ENCODE assay signal across 16 cellular contexts in the genomic region with DNA sequence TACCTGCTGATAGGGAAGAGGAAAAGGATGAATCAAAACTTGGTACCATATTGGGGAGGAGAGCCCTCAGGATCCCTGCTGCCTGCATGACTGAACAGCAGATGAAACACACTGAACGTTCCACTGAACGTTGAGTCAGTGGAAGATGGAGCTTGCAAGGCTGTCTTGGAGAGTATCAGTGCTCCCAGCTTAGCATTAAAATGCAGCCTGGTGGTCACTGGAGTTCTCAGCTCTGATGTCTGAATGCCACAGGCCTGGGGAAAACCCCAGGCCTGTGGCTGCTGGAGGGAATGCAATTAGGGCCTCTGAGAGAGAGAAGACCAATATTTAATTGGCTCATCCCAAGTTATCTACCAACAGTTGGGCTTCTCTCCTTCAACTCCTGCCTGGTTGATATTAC. TPM values are rescaled to one million over a fixed set of nuclear protein-coding genes. Genes with fewer than 3 reads are reported as not detected.
A peak's percentile ranks its signal among the peaks of the same experiment; 100 is the strongest.
DNase-seq lines count a peak whose midpoint lies in the region; ATAC-seq and TF ChIP-seq lines count a peak whose summit lies in the region.
"Had no signal": no experiment of that assay in that cellular context is flagged by ENCODE, and none has a peak within 500 bp of the region (broad histone marks: within the 10 kb centered on the region; RNA-seq: fewer than 3 reads in every experiment).

No MANE protein-coding gene starts in this region.

- intact Hi-C loops in activated CD4-positive, alpha-beta T cell treated with anti-CD3 and anti-CD28 coated beads, Interleukin-2, amount 10 ng/mL, durations not matched to agents 24 days and 14 days (cut with micrococcal nuclease) = no loop called here

- peak; percentile 9 for DNase-seq in activated CD4-positive, alpha-beta T cell treated with anti-CD3 and anti-CD28 coated beads, Interleukin-2, amount 10 ng/mL, durations not matched to agents 24 days and 14 days
- DNase-seq in activated CD4-positive, alpha-beta T cell treated with anti-CD3 and anti-CD28 coated beads, Interleukin-2, amount 50 U/mL, for 1 hour = no peak
- no peak for DNase-seq in WTC11 (ENCODE audit: low spot score)
- peak; percentile 6 for DNase-seq in kidney glomerular epithelial cell (lab: John Stamatoyannopoulos, UW)
- no peak for DNase-seq in WERI-Rb-1
- DNase-seq: CD4-positive, CD25-positive, alpha-beta regulatory T cell; GOT3; HCEC 1CT; KG1; NCI-H1105 treated with DMSO at 0.1 percent for 48 hours; NCI-H187; NCI-H226; SJCRH30 had no signal

- no peaks in the 10 kb centered on the region for H3K36me3 ChIP-seq in WERI-Rb-1
- H3K36me3 ChIP-seq: SJCRH30 had no signal

- ATAC-seq in WTC11 (peak; percentile 64; the same call in 1 of the 2 replicates), HG03097 (IDR thresholded peaks at IDR 0.05; ENCODE audit: low FRiP score, unreplicated experiment) (no peak), GM21786 (IDR thresholded peaks at IDR 0.05; ENCODE audit: unreplicated experiment) (no peak)
- ATAC-seq: Panc1 had no signal

- no peak overlapping the region for H3K27ac Mint-ChIP-seq in activated CD4-positive, alpha-beta T cell treated with anti-CD3 and anti-CD28 coated beads, Interleukin-2, amount 10 ng/mL, durations not matched to agents 24 days and 14 days
- no peak overlapping the region for H3K27ac Mint-ChIP-seq in WTC11
- H3K27ac Mint-ChIP-seq: CD4-positive, CD25-positive, alpha-beta regulatory T cell had no signal

- CTCF ChIA-PET in WTC11 (lab: Charles Lee) = interaction anchor here (0.9 to 1.8 kb wide), 2 partner anchors 25 to 39 kb away, joined by 5 to 7 read pairs; no protein-coding TSS in a partner anchor

- H3K4me3 Mint-ChIP-seq in activated CD4-positive, alpha-beta T cell treated with anti-CD3 and anti-CD28 coated beads, Interleukin-2, amount 10 ng/mL, durations not matched to agents 24 days and 14 days = no peak overlapping the region
- H3K4me3 Mint-ChIP-seq in WTC11 = no peak overlapping the region
- H3K4me3 Mint-ChIP-seq: CD4-positive, CD25-positive, alpha-beta regulatory T cell had no signal

- no peaks in the 10 kb centered on the region for H3K9me3 ChIP-seq in WERI-Rb-1 (ENCODE audit: severe bottlenecking)
- H3K9me3 ChIP-seq: SJCRH30 had no signal

- no peak overlapping the region for H3K4me3 ChIP-seq in WERI-Rb-1 (ENCODE audit: low read depth, low read length)
- H3K4me3 ChIP-seq: SJCRH30 had no signal

- POLR2A ChIA-PET in WTC11 (lab: Charles Lee) = no interaction called here

- no peaks in the 10 kb centered on the region for H3K27me3 ChIP-seq in WERI-Rb-1 (ENCODE audit: insufficient read depth, low read depth, severe bottlenecking)
- H3K27me3 ChIP-seq: SJCRH30 had no signal

- no peak for TF ChIP-seq CTCF in WTC11 (IDR thresholded peaks at IDR 0.05)
- no peak for TF ChIP-seq CTCF in WERI-Rb-1 (IDR thresholded peaks at IDR 0.05; ENCODE audit: low read depth, low read length)

- H3K9me3 Mint-ChIP-seq in activated CD4-positive, alpha-beta T cell treated with anti-CD3 and anti-CD28 coated beads, Interleukin-2, amount 10 ng/mL, durations not matched to agents 24 days and 14 days = no peaks in the 10 kb centered on the region
- H3K9me3 Mint-ChIP-seq in WTC11 = no peaks in the 10 kb centered on the region

- H3K27me3 Mint-ChIP-seq in activated CD4-positive, alpha-beta T cell treated with anti-CD3 and anti-CD28 coated beads, Interleukin-2, amount 10 ng/mL, durations not matched to agents 24 days and 14 days = peaks cover 6% of the 10 kb centered on the region
- H3K27me3 Mint-ChIP-seq in WTC11 (ENCODE audit: low read depth) = no peaks in the 10 kb centered on the region
- H3K27me3 Mint-ChIP-seq: CD4-positive, CD25-positive, alpha-beta regulatory T cell had no signal

- H3K36me3 Mint-ChIP-seq in activated CD4-positive, alpha-beta T cell treated with anti-CD3 and anti-CD28 coated beads, Interleukin-2, amount 10 ng/mL, durations not matched to agents 24 days and 14 days (ENCODE audit: low read depth) = no peaks in the 10 kb centered on the region
- H3K36me3 Mint-ChIP-seq in WTC11 = no peaks in the 10 kb centered on the region
- H3K36me3 Mint-ChIP-seq: CD4-positive, CD25-positive, alpha-beta regulatory T cell had no signal

- H3K4me1 Mint-ChIP-seq in activated CD4-positive, alpha-beta T cell treated with anti-CD3 and anti-CD28 coated beads, Interleukin-2, amount 10 ng/mL, durations not matched to agents 24 days and 14 days = no peaks in the 10 kb centered on the region
- H3K4me1 Mint-ChIP-seq in WTC11 = peaks cover 12% of the 10 kb centered on the region
- H3K4me1 Mint-ChIP-seq: CD4-positive, CD25-positive, alpha-beta regulatory T cell had no signal

- H3K27ac ChIP-seq in WERI-Rb-1 = no peak overlapping the region
- H3K27ac ChIP-seq: SJCRH30 had no signal

TF ChIP-seq in WTC11, 78 proteins besides CTCF, POLR2A, EP300 and RAD21 (continues in another document):
- TF ChIP-seq, protein P1, sequence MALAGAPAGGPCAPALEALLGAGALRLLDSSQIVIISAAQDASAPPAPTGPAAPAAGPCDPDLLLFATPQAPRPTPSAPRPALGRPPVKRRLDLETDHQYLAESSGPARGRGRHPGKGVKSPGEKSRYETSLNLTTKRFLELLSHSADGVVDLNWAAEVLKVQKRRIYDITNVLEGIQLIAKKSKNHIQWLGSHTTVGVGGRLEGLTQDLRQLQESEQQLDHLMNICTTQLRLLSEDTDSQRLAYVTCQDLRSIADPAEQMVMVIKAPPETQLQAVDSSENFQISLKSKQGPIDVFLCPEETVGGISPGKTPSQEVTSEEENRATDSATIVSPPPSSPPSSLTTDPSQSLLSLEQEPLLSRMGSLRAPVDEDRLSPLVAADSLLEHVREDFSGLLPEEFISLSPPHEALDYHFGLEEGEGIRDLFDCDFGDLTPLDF (CRISPR knock-in tag; IDR thresholded peaks at IDR 0.05) = no peak
- TF ChIP-seq, protein P2, sequence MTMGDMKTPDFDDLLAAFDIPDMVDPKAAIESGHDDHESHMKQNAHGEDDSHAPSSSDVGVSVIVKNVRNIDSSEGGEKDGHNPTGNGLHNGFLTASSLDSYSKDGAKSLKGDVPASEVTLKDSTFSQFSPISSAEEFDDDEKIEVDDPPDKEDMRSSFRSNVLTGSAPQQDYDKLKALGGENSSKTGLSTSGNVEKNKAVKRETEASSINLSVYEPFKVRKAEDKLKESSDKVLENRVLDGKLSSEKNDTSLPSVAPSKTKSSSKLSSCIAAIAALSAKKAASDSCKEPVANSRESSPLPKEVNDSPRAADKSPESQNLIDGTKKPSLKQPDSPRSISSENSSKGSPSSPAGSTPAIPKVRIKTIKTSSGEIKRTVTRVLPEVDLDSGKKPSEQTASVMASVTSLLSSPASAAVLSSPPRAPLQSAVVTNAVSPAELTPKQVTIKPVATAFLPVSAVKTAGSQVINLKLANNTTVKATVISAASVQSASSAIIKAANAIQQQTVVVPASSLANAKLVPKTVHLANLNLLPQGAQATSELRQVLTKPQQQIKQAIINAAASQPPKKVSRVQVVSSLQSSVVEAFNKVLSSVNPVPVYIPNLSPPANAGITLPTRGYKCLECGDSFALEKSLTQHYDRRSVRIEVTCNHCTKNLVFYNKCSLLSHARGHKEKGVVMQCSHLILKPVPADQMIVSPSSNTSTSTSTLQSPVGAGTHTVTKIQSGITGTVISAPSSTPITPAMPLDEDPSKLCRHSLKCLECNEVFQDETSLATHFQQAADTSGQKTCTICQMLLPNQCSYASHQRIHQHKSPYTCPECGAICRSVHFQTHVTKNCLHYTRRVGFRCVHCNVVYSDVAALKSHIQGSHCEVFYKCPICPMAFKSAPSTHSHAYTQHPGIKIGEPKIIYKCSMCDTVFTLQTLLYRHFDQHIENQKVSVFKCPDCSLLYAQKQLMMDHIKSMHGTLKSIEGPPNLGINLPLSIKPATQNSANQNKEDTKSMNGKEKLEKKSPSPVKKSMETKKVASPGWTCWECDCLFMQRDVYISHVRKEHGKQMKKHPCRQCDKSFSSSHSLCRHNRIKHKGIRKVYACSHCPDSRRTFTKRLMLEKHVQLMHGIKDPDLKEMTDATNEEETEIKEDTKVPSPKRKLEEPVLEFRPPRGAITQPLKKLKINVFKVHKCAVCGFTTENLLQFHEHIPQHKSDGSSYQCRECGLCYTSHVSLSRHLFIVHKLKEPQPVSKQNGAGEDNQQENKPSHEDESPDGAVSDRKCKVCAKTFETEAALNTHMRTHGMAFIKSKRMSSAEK (CRISPR knock-in tag; IDR thresholded peaks at IDR 0.05; ENCODE audit: borderline replicate concordance) = no peak
- TF ChIP-seq IRF2 (CRISPR knock-in tag; IDR thresholded peaks at IDR 0.05; ENCODE audit: borderline replicate concordance, low read depth) = no peak
- no peak for TF ChIP-seq ELF4 (CRISPR knock-in tag; IDR thresholded peaks at IDR 0.05; ENCODE audit: low read depth)
- no peak for TF ChIP-seq TCF7 (CRISPR knock-in tag; IDR thresholded peaks at IDR 0.05; ENCODE audit: low read depth)
- TF ChIP-seq, protein P3, sequence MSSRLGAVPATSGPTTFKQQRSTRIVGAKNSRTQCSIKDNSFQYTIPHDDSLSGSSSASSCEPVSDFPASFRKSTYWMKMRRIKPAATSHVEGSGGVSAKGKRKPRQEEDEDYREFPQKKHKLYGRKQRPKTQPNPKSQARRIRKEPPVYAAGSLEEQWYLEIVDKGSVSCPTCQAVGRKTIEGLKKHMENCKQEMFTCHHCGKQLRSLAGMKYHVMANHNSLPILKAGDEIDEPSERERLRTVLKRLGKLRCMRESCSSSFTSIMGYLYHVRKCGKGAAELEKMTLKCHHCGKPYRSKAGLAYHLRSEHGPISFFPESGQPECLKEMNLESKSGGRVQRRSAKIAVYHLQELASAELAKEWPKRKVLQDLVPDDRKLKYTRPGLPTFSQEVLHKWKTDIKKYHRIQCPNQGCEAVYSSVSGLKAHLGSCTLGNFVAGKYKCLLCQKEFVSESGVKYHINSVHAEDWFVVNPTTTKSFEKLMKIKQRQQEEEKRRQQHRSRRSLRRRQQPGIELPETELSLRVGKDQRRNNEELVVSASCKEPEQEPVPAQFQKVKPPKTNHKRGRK (CRISPR knock-in tag; IDR thresholded peaks at IDR 0.05; ENCODE audit: borderline replicate concordance) = no peak
- no peak for TF ChIP-seq CREB1 (CRISPR knock-in tag; IDR thresholded peaks at IDR 0.05)

RNA-seq across cellular contexts. Expression of a gene that starts 54.5 kb away (rescaled TPM):
- total RNA-seq in activated CD4-positive, alpha-beta T cell treated with anti-CD3 and anti-CD28 coated beads, Interleukin-2, amount 10 ng/mL, durations not matched to agents 24 days and 14 days = 47.7 and 50.1 TPM in 2 replicates
- 1.7 to 3.3 TPM (median 2.0 TPM) in 3 replicates for total RNA-seq in WTC11 (2021)

Comparison
In these comparisons a context has a peak if more than half of its experiments do, and no peak if none do; other contexts are left out.
1. DNase-seq: peak in activated CD4-positive, alpha-beta T cell treated with anti-CD3 and anti-CD28 coated beads, Interleukin-2, amount 10 ng/mL, durations not matched to agents 24 days and 14 days (single experiment) and kidney glomerular epithelial cell (single experiment); none in activated CD4-positive, alpha-beta T cell treated with anti-CD3 and anti-CD28 coated beads, Interleukin-2, amount 50 U/mL, for 1 hour (single experiment), WTC11 (single experiment) and WERI-Rb-1 (single experiment).
2. RNA of a gene that starts 54.5 kb away (total RNA-seq): 47.7 to 50.1 TPM in activated CD4-positive, alpha-beta T cell treated with anti-CD3 and anti-CD28 coated beads, Interleukin-2, amount 10 ng/mL, durations not matched to agents 24 days and 14 days; 1.7 to 3.3 TPM in WTC11; every median in the first group is over 10 times any median in the second.